Comparison of ENCODE assay signal across 8 cellular contexts in the genomic region with DNA sequence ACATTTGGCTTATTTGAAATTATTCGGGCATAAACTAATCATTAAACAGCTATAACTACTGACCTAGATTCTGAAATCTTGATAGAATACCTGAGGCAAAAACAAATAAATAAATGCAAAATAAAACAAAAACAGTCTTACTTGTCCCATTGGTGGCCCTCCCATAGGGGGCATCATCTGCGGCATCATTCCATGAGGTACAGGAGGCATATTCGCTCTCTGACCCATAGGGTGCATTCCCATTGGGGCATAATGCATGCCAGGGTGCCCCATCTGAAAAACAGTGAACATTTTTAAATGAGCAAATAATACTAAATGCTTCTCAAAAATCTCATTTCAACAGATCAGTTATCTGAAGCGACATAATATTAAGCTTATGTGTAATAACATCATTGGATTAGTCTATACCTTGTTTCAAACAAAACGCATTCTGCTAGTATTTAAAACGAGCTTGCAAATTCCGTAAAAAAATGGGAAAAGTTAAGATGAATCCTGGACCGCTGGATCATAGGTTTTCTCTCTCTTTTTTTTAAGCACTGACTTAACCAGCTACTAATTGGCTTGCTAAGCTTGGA. TPM values are rescaled to one million over a fixed set of nuclear protein-coding genes. Genes with fewer than 3 reads are reported as not detected.
A peak's percentile ranks its signal among the peaks of the same experiment; 100 is the strongest.
DNase-seq lines count a peak whose midpoint lies in the region; ATAC-seq and TF ChIP-seq lines count a peak whose summit lies in the region.

No MANE protein-coding gene starts in this region.

- peak overlapping the region; percentile 92 to 99 (median 95) for H3K4me3 ChIP-seq in fibroblast of lung (replicated peaks in 1 of 4; ENCODE audit: control extremely low read depth in 1 of 4, insufficient read depth in 1 of 4, low read depth in 3 of 4, low read length in 4 of 4)
- H3K4me3 ChIP-seq in rectal smooth muscle tissue (ENCODE audit: low read length): peak overlapping the region; percentile 97

- H2AFZ ChIP-seq in fibroblast of lung (ENCODE audit: low read length): no peak overlapping the region

- ATAC-seq in HG03175 (IDR thresholded peaks at IDR 0.05; ENCODE audit: unreplicated experiment) (no peak), GM21717 (IDR thresholded peaks at IDR 0.05; ENCODE audit: unreplicated experiment) (no peak)

- DNase-seq in NCI-H2171 treated with DMSO at 0.1 percent for 48 hours (lab: John Stamatoyannopoulos, UW) (peak; percentile 20), NCI-H2171 (lab: John Stamatoyannopoulos, UW) (no peak), HPDE6-E6E7 (ENCODE audit: extremely low spot score) (peak; percentile 3), T-helper 9 cell (peak; percentile 2), fibroblast of lung (ENCODE audit: low read depth in 2 of 2) (peak in 1 of 2 donors; percentile 19)

- H3K27me3 ChIP-seq in fibroblast of lung (ENCODE audit: control insufficient read depth, insufficient read depth, low read length) (no peaks in the 10 kb centered on the region), rectal smooth muscle tissue (ENCODE audit: control insufficient read depth, insufficient read depth, low read length) (no peaks in the 10 kb centered on the region)

- peak overlapping the region; percentile 86 for H3K4me2 ChIP-seq in fibroblast of lung (ENCODE audit: extremely low read depth, insufficient read depth, low read length)

- H3K36me3 ChIP-seq in fibroblast of lung (ENCODE audit: control insufficient read depth, insufficient read depth, low read length) (no peaks in the 10 kb centered on the region), rectal smooth muscle tissue (ENCODE audit: control insufficient read depth, insufficient read depth, low read length) (peaks cover 3% of the 10 kb centered on the region)

- no peaks in the 10 kb centered on the region for H4K20me1 ChIP-seq in fibroblast of lung (ENCODE audit: control insufficient read depth, extremely low read depth, insufficient read depth, low read length)

- H3K9me3 ChIP-seq in fibroblast of lung (ENCODE audit: control insufficient read depth, insufficient read depth, low read depth, low read length): no peaks in the 10 kb centered on the region

- H3K79me2 ChIP-seq in fibroblast of lung (ENCODE audit: control insufficient read depth, insufficient read depth, low read length): peaks cover 80% of the 10 kb centered on the region

- H3K4me1 ChIP-seq in fibroblast of lung (ENCODE audit: control insufficient read depth, extremely low read depth, insufficient read depth, low read length): no peaks in the 10 kb centered on the region
- H3K4me1 ChIP-seq in rectal smooth muscle tissue (ENCODE audit: control insufficient read depth, insufficient read depth, low read length): peaks cover 9% of the 10 kb centered on the region

- H3K27ac ChIP-seq in fibroblast of lung (ENCODE audit: insufficient read depth, low read length) (no peak overlapping the region), rectal smooth muscle tissue (ENCODE audit: low read depth, low read length) (no peak overlapping the region)

- TF ChIP-seq CTCF in fibroblast of lung (conservative IDR thresholded peaks at IDR 0.05 in 1 of 2, IDR thresholded peaks at IDR 0.05 in 1 of 2; ENCODE audit: low read depth in 1 of 2, low read length in 2 of 2): peak; percentile 42 to 63

- H3K9ac ChIP-seq in fibroblast of lung (ENCODE audit: insufficient read depth, low read length) (no peak overlapping the region), rectal smooth muscle tissue (ENCODE audit: low read length) (no peak overlapping the region)

RNA-seq across cellular contexts. Expression of gene PRPF40A, which starts 1.3 kb away (rescaled TPM):
- 105 and 109 TPM in 2 replicates for total RNA-seq in fibroblast of lung
- 85.9 and 91.7 TPM in 2 replicates for polyA plus RNA-seq in fibroblast of lung
- 65.9 and 68.0 TPM in 2 replicates for polyA plus RNA-seq in fibroblast of lung (2012)
- polyA minus RNA-seq in fibroblast of lung (ENCODE audit: low replicate concordance): 230 and 254 TPM in 2 replicates

RNA-seq across cellular contexts. Expression of gene ARL6IP6, which starts 2.5 kb away (rescaled TPM):
- total RNA-seq in fibroblast of lung: 16.2 and 19.0 TPM in 2 replicates
- 53.9 and 54.8 TPM in 2 replicates for polyA plus RNA-seq in fibroblast of lung
- polyA plus RNA-seq in fibroblast of lung (2012): 14.6 and 15.4 TPM in 2 replicates
- 1.6 and 15.2 TPM in 2 replicates for polyA minus RNA-seq in fibroblast of lung (ENCODE audit: low replicate concordance)
